Comparison of ENCODE assay signal across 9 cellular contexts in genomic region chr4:26780524-26780923, GRCh38.
DNase-seq lines count a peak whose midpoint lies in the region; ATAC-seq and TF ChIP-seq lines count a peak whose summit lies in the region.
"Had no signal": no experiment of that assay in that cellular context is flagged by ENCODE, and none has a peak within 500 bp of the region (broad histone marks: within the 10 kb centered on the region; RNA-seq: fewer than 3 reads in every experiment).

No MANE protein-coding gene starts in this region.

- DNase-seq in GF-D8 (lab: John Stamatoyannopoulos, UW) (peak; percentile 43), HPDE6-E6E7 (ENCODE audit: extremely low spot score) (peak; percentile 67), fibroblast of pulmonary artery (ENCODE audit: low read depth) (peak; percentile 57), left lung (no peak), lower leg skin (ENCODE audit: low spot score in 2 of 2) (no peak), RKO (ENCODE audit: low spot score) (no peak)
- no peak for DNase-seq in activated CD8-positive, alpha-beta memory T cell treated with anti-CD3 and anti-CD28 coated beads, Interleukin-2, amount 50 U/mL, for 4 hours
- DNase-seq: NCI-H2081 treated with DMSO at 0.1 percent for 48 hours had no signal

- TF ChIP-seq CTCF in fibroblast of pulmonary artery (IDR thresholded peaks at IDR 0.05; ENCODE audit: low read length, missing control alignments) = no peak
- no peak for TF ChIP-seq CTCF in left lung (IDR thresholded peaks at IDR 0.05)
- TF ChIP-seq CTCF in lower leg skin (IDR thresholded peaks at IDR 0.05) = no peak

- ATAC-seq in GM21786 (IDR thresholded peaks at IDR 0.05; ENCODE audit: unreplicated experiment) = peak; percentile 97
- ATAC-seq in left lung = no peak

- no peaks in the 10 kb centered on the region for H3K9me3 ChIP-seq in left lung

- no peak for TF ChIP-seq POLR2A in lower leg skin (IDR thresholded peaks at IDR 0.05)

- H3K36me3 ChIP-seq in left lung = no peaks in the 10 kb centered on the region

- H3K4me3 ChIP-seq in fibroblast of pulmonary artery (replicated peaks; ENCODE audit: low read depth, low read length) (no peak overlapping the region), left lung (no peak overlapping the region), lower leg skin (ENCODE audit: low read depth, poor library complexity, severe bottlenecking) (no peak overlapping the region)

- no peaks in the 10 kb centered on the region for H3K27me3 ChIP-seq in left lung

- intact Hi-C loops in left lung (cut with DNase I) = no loop called here
- intact Hi-C loops in lower leg skin (cut with DNase I; ENCODE audit: low total_unique reads) = no loop called here

- no peak overlapping the region for H3K27ac ChIP-seq in left lung

- WGBS in lower leg skin, 2 donors = 52 to 56% methylated on average over 1 of the region's 1 CpG

- H3K4me1 ChIP-seq in left lung = no peaks in the 10 kb centered on the region

Comparison
In these comparisons a context has a peak if more than half of its experiments do, and no peak if none do; other contexts are left out.
1. DNase-seq: peak in GF-D8 (single experiment), HPDE6-E6E7 (single experiment) and fibroblast of pulmonary artery (single experiment); none in left lung (0 of 2), lower leg skin (0 of 2), activated CD8-positive, alpha-beta memory T cell treated with anti-CD3 and anti-CD28 coated beads, Interleukin-2, amount 50 U/mL, for 4 hours (single experiment) and RKO (single experiment).